8 cellular contexts compared by ENCODE assay signal in genomic region chr7:66783887-66784595, GRCh38. TPM values are rescaled to one million over a fixed set of nuclear protein-coding genes. Genes with fewer than 3 reads are reported as not detected.
DNase-seq lines count a peak whose midpoint lies in the region; ATAC-seq, FAIRE-seq and TF ChIP-seq lines count a peak whose summit lies in the region.
"Not testable (repeated sequence)": the region's sequence is repeated elsewhere in the genome, so short reads cannot be mapped to it uniquely, and the experiment has no call there.

No MANE protein-coding gene starts in this region.

- H3K4me1 ChIP-seq in adrenal gland (replicated peaks in 1 of 2), result peaks cover 20 to 33% of the 10 kb centered on the region in 2 donors
- H3K4me1 ChIP-seq in hepatocyte (ENCODE audit: insufficient read depth), result not testable (repeated sequence)
- H3K4me1 ChIP-seq in right lobe of liver, result peaks cover 0 to 22% (median 10%) of the 10 kb centered on the region in 4 donors
- peaks cover 0 to 35% (median 12%) of the 10 kb centered on the region in 3 donors for H3K4me1 ChIP-seq in pancreas
- peaks cover 0 to 20% (median 0%) of the 10 kb centered on the region in 5 donors for H3K4me1 ChIP-seq in subcutaneous abdominal adipose tissue (ENCODE audit: control insufficient read depth in 5 of 5, insufficient read depth in 5 of 5, low read length in 5 of 5)

- FAIRE-seq in H54 (lab: Jason Lieb, UNC), result peak; percentile 11
- peak; percentile 79 for FAIRE-seq in pancreas (lab: Jason Lieb, UNC)

- CTCF ChIA-PET in MCF 10A (lab: Yijun Ruan, JAX), result interaction anchor here (0.6 kb wide), 1 partner anchor 38 kb away, joined by 3 read pairs; no protein-coding TSS in a partner anchor

- not testable (repeated sequence) for H3K27ac Mint-ChIP-seq in MCF 10A (ENCODE audit: low read depth, unreplicated experiment)

- WGBS in adrenal gland, 4 donors, result 34 to 47% (median 38%) methylated on average over 1 of the region's 1 CpG
- WGBS in hepatocyte (ENCODE audit: low lambda C conversion rate, missing lambda C conversion rate), result 74% methylated on average over 1 of the region's 1 CpG
- 39% methylated on average over 1 of the region's 1 CpG for WGBS in right lobe of liver (ENCODE audit: insufficient coverage, low coverage, low lambda C conversion rate, missing lambda C conversion rate)
- 36 to 45% methylated on average over 1 of the region's 1 CpG for WGBS in pancreas, 2 donors

- H4K20me1 ChIP-seq in hepatocyte (ENCODE audit: insufficient read depth, poor library complexity, severe bottlenecking), result not testable (repeated sequence)

- not testable (repeated sequence) for H3K9me3 Mint-ChIP-seq in MCF 10A (ENCODE audit: unreplicated experiment)

- not testable (repeated sequence) for TF ChIP-seq CTCF in adrenal gland (IDR thresholded peaks at IDR 0.05); MCF 10A (IDR thresholded peaks at IDR 0.05; ENCODE audit: unreplicated experiment); hepatocyte (IDR thresholded peaks at IDR 0.05; ENCODE audit: poor library complexity); right lobe of liver (IDR thresholded peaks at IDR 0.05); pancreas (IDR thresholded peaks at IDR 0.05)

- not testable (repeated sequence) for TF ChIP-seq POLR2A in H54 (IDR thresholded peaks at IDR 0.05; ENCODE audit: low read depth, low read length); adrenal gland (IDR thresholded peaks at IDR 0.05); right lobe of liver (IDR thresholded peaks at IDR 0.05)

- H3K36me3 Mint-ChIP-seq in MCF 10A (ENCODE audit: insufficient read depth, unreplicated experiment), result peaks cover 89% of the 10 kb centered on the region

- H3K9ac ChIP-seq in subcutaneous abdominal adipose tissue (ENCODE audit: low read length in 5 of 5), result not testable (repeated sequence)

- H3K27me3 Mint-ChIP-seq in MCF 10A (ENCODE audit: insufficient read depth, unreplicated experiment), result not testable (repeated sequence)

- H3K27ac ChIP-seq in adrenal gland (peak overlapping the region; percentile 38 to 77 (median 69)), hepatocyte (peak overlapping the region; percentile 6), right lobe of liver (peak overlapping the region in 2 of 3 donors; percentile 52 to 74), pancreas (peak overlapping the region in 3 of 4 donors; percentile 43 to 87 (median 76)), subcutaneous abdominal adipose tissue (ENCODE audit: low read depth, low read length) (peak overlapping the region; percentile 41)

- H3K4me2 ChIP-seq in hepatocyte, result not testable (repeated sequence)

- peaks cover 12% of the 10 kb centered on the region for H3K4me1 Mint-ChIP-seq in MCF 10A (ENCODE audit: insufficient read depth, unreplicated experiment)

- not testable (repeated sequence) for H3K27me3 ChIP-seq in adrenal gland; hepatocyte; right lobe of liver; pancreas; subcutaneous abdominal adipose tissue (ENCODE audit: control insufficient read depth in 5 of 5, insufficient read depth in 4 of 5, low read length in 5 of 5)

- POLR2A ChIA-PET in MCF 10A (lab: Yijun Ruan, JAX), result not testable (repeated sequence)

- peaks cover 23% of the 10 kb centered on the region for H3K79me2 ChIP-seq in hepatocyte

- not testable (repeated sequence) for H3K9me2 ChIP-seq in hepatocyte (replicated peaks; ENCODE audit: insufficient read depth)

- H2AFZ ChIP-seq in hepatocyte, result not testable (repeated sequence)

- DNase-seq in H54 (ENCODE audit: insufficient read length, low spot score); MCF 10A (ENCODE audit: unreplicated experiment); hepatocyte (ENCODE audit: low spot score); left lobe of liver (ENCODE audit: low spot score); right lobe of liver; pancreas: not testable (repeated sequence)
- peak in 1 of 7 donors; percentile 8 for DNase-seq in adrenal gland

- not testable (repeated sequence) for H3K9me3 ChIP-seq in adrenal gland (replicated peaks in 1 of 3); hepatocyte (ENCODE audit: low read depth); right lobe of liver; pancreas; subcutaneous abdominal adipose tissue (ENCODE audit: control insufficient read depth in 5 of 5, low read length in 5 of 5)

- H3K36me3 ChIP-seq in adrenal gland (replicated peaks in 1 of 2) (peaks cover 4 to 28% of the 10 kb centered on the region in 2 donors), pancreas (peaks cover 0 to 10% (median 0%) of the 10 kb centered on the region in 3 donors), subcutaneous abdominal adipose tissue (ENCODE audit: control insufficient read depth in 5 of 5, insufficient read depth in 5 of 5, low read length in 5 of 5) (peaks cover 18 to 46% (median 30%) of the 10 kb centered on the region in 5 donors)
- not testable (repeated sequence) for H3K36me3 ChIP-seq in hepatocyte (replicated peaks; ENCODE audit: insufficient read depth, low read depth); right lobe of liver

- TSS peak; percentile 8 for BruUV-seq in MCF 10A (replicated peaks; lab: Mats Ljungman, UMichigan)

- ATAC-seq in left lobe of liver, result peak; percentile 66
- ATAC-seq in right lobe of liver, result peak; percentile 53 to 72 (median 64)
- ATAC-seq in pancreas, result peak; percentile 73 to 80 (median 78)

- not testable (repeated sequence) for H3K4me3 ChIP-seq in adrenal gland; hepatocyte; right lobe of liver; pancreas; subcutaneous abdominal adipose tissue (ENCODE audit: low read depth in 1 of 5, low read length in 5 of 5)

- not testable (repeated sequence) for H3K4me3 Mint-ChIP-seq in MCF 10A (ENCODE audit: unreplicated experiment)

- intact Hi-C loops in adrenal gland (cut with DNase I); MCF 10A (cut with micrococcal nuclease); right lobe of liver (cut with DNase I); pancreas (cut with DNase I): not testable (repeated sequence)

RNA-seq across cellular contexts. Expression of gene RABGEF1, which starts 43.5 kb away (rescaled TPM):
- total RNA-seq in adrenal gland (10 to 100 TPM; 27.9 to 50.2 (median 34.1) TPM), MCF 10A (2022) (49.5 and 57.4 TPM in 2 replicates), hepatocyte (27.5 and 28.1 TPM in 2 replicates), left lobe of liver (8.4 TPM), right lobe of liver (10 to 100 TPM in 3 of 6 experiments, 1 to 10 TPM in 3; 7.3 to 13.8 (median 10.2) TPM), pancreas (10 to 100 TPM; 12.8 to 17.6 (median 14.8) TPM)
- polyA plus RNA-seq in adrenal gland (10 to 100 TPM; 23.6 to 39.1 (median 23.6) TPM), hepatocyte (16.3 and 20.6 TPM in 2 replicates), pancreas (10 to 100 TPM in 1 of 2 donors, 1 to 10 TPM in 1; 7.9 to 11.1 TPM)

Comparison
In these comparisons a context has a peak if more than half of its experiments do, and no peak if none do; other contexts are left out.
1. H3K27ac ChIP-seq: peak in every context shown above with its lines; median percentile 76 in pancreas; 69 in adrenal gland; 63 in right lobe of liver; 41 in subcutaneous abdominal adipose tissue; 6 in hepatocyte.